Comparison of ENCODE assay signal across 20 cellular contexts in genomic region chr2:79849949-79850348, GRCh38.
DNase-seq lines count a peak whose midpoint lies in the region; ATAC-seq, FAIRE-seq and TF ChIP-seq lines count a peak whose summit lies in the region.
"Had no signal": no experiment of that assay in that cellular context is flagged by ENCODE, and none has a peak within 500 bp of the region (broad histone marks: within the 10 kb centered on the region; RNA-seq: fewer than 3 reads in every experiment).

No MANE protein-coding gene starts in this region.

- H3K27me3 Mint-ChIP-seq in neural progenitor cell (ENCODE audit: insufficient read depth, low read depth), result no peaks in the 10 kb centered on the region
- H3K27me3 Mint-ChIP-seq: B cell; CD4-positive, alpha-beta T cell had no signal

- CTCF ChIA-PET in HepG2 (lab: Yijun Ruan, JAX; ENCODE audit: low intra/inter-chr PET ratio, low total read pairs), result no interaction called here

- no peak for TF ChIP-seq EP300 in HepG2 (IDR thresholded peaks at IDR 0.05; ENCODE audit: low read depth in 2 of 2, low read length in 2 of 2)
- TF ChIP-seq EP300 in HepG2 (CRISPR knock-in tag; IDR thresholded peaks at IDR 0.05; ENCODE audit: borderline replicate concordance), result no peak

- no peaks in the 10 kb centered on the region for H3K4me1 ChIP-seq in HepG2 (ENCODE audit: insufficient read depth, low read length)
- H3K4me1 ChIP-seq in right lobe of liver, result no peaks in the 10 kb centered on the region
- peaks cover 13% of the 10 kb centered on the region for H3K4me1 ChIP-seq in neural progenitor cell
- H3K4me1 ChIP-seq: A549; BLaER1 treated with 17β-estradiol and CSF1 and Interleukin-3, amounts not matched to agents 10 nM and 100 nM; Caco-2 had no signal

- DNase-seq in HepG2 (ENCODE audit: low spot score) (no peak), right lobe of liver (no peak), NCI-H69 (lab: John Stamatoyannopoulos, UW) (peak; percentile 43), neural progenitor cell (ENCODE audit: low spot score) (no peak), T-helper 2 cell (no peak)
- no peak for DNase-seq in activated effector memory CD4-positive, alpha-beta T cell treated with anti-CD3 and anti-CD28 coated beads, Interleukin-2, amount 50 U/mL, for 16 hours
- DNase-seq: AML-193; Caco-2; Calu3; CD4-positive, alpha-beta T cell; CD8-positive, alpha-beta T cell; GF-D8 had no signal

- TF ChIP-seq POLR2A in HepG2 (IDR thresholded peaks at IDR 0.05; ENCODE audit: insufficient read depth in 1 of 2, low read depth in 2 of 2, low read length in 2 of 2), result no peak
- TF ChIP-seq POLR2A in right lobe of liver (IDR thresholded peaks at IDR 0.05), result no peak

- no peak for TF ChIP-seq RAD21 in HepG2 (CRISPR knock-in tag; IDR thresholded peaks at IDR 0.05)

- peak overlapping the region; percentile 53 for H3K27ac Mint-ChIP-seq in neural progenitor cell
- H3K27ac Mint-ChIP-seq: B cell; CD4-positive, alpha-beta T cell; CD8-positive, alpha-beta T cell had no signal

- H3K79me2 ChIP-seq in HepG2 (ENCODE audit: insufficient read depth, low read length), result no peaks in the 10 kb centered on the region
- H3K79me2 ChIP-seq in neural progenitor cell (ENCODE audit: low read depth), result no peaks in the 10 kb centered on the region

- POLR2A ChIA-PET in HepG2 (lab: Yijun Ruan, JAX), result no interaction called here

- H3K27ac ChIP-seq in HepG2 (ENCODE audit: extremely low read length, insufficient read depth, low read length), result no peak overlapping the region
- H3K27ac ChIP-seq in right lobe of liver, result no peak overlapping the region
- H3K27ac ChIP-seq in neural progenitor cell, result no peak overlapping the region
- H3K27ac ChIP-seq: 22Rv1; A549; BLaER1 treated with 17β-estradiol and CSF1 and Interleukin-3, amounts not matched to agents 10 nM and 100 nM; C4-2B had no signal

- no peak overlapping the region for H3K9ac ChIP-seq in HepG2 (ENCODE audit: insufficient read depth, low read depth, low read length)
- H3K9ac ChIP-seq in neural progenitor cell, result no peak overlapping the region
- H3K9ac ChIP-seq: BLaER1 treated with 17β-estradiol and CSF1 and Interleukin-3, amounts not matched to agents 10 nM and 100 nM had no signal

- peaks cover 15% of the 10 kb centered on the region for H3K4me1 Mint-ChIP-seq in neural progenitor cell
- H3K4me1 Mint-ChIP-seq: B cell had no signal

- H3K27me3 ChIP-seq in HepG2 (ENCODE audit: control insufficient read depth in 1 of 2, insufficient read depth in 2 of 2, low read length in 2 of 2) (no peaks in the 10 kb centered on the region; a peak in 1 of 5 replicates), right lobe of liver (no peaks in the 10 kb centered on the region), neural progenitor cell (no peaks in the 10 kb centered on the region)
- H3K27me3 ChIP-seq: BLaER1 treated with 17β-estradiol and CSF1 and Interleukin-3, amounts not matched to agents 10 nM and 100 nM had no signal

- H2AFZ ChIP-seq in HepG2 (ENCODE audit: low read length), result no peak overlapping the region
- H2AFZ ChIP-seq in neural progenitor cell (replicated peaks), result no peak overlapping the region

- no peaks in the 10 kb centered on the region for H4K20me1 ChIP-seq in HepG2 (ENCODE audit: insufficient read depth, low read length)
- H4K20me1 ChIP-seq in neural progenitor cell (ENCODE audit: low read depth), result no peaks in the 10 kb centered on the region
- H4K20me1 ChIP-seq: BLaER1 treated with 17β-estradiol and CSF1 and Interleukin-3, amounts not matched to agents 10 nM and 100 nM had no signal

- H3K36me3 Mint-ChIP-seq in neural progenitor cell, result peaks cover 5% of the 10 kb centered on the region
- H3K36me3 Mint-ChIP-seq: CD8-positive, alpha-beta T cell had no signal

- no peak overlapping the region for H3K4me2 ChIP-seq in HepG2 (ENCODE audit: low read depth, low read length)
- H3K4me2 ChIP-seq in neural progenitor cell, result no peak overlapping the region
- H3K4me2 ChIP-seq: A549; BLaER1 treated with 17β-estradiol and CSF1 and Interleukin-3, amounts not matched to agents 10 nM and 100 nM had no signal

- H3K36me3 ChIP-seq in HepG2 (replicated peaks in 1 of 2; ENCODE audit: control insufficient read depth in 1 of 2, insufficient read depth in 2 of 2, low read length in 2 of 2) (no peaks in the 10 kb centered on the region), right lobe of liver (no peaks in the 10 kb centered on the region), neural progenitor cell (no peaks in the 10 kb centered on the region)
- H3K36me3 ChIP-seq: BLaER1 treated with 17β-estradiol and CSF1 and Interleukin-3, amounts not matched to agents 10 nM and 100 nM had no signal

- no peaks in the 10 kb centered on the region for H3F3A ChIP-seq in neural progenitor cell (ENCODE audit: low read depth)

- intact Hi-C loops in HepG2 (cut with micrococcal nuclease; ENCODE audit: unreplicated experiment) (no loop called here), right lobe of liver (cut with DNase I) (no loop called here)

- BruUV-seq in HepG2 (replicated peaks; lab: Mats Ljungman, UMichigan), result no TSS peak

- TF ChIP-seq CTCF in HepG2 (CRISPR knock-in tag; IDR thresholded peaks at IDR 0.05) (no peak), right lobe of liver (IDR thresholded peaks at IDR 0.05) (no peak), neural progenitor cell (IDR thresholded peaks at IDR 0.05) (no peak)

- 7% methylated on average over 1 of the region's 1 CpG for WGBS in HepG2 (ENCODE audit: low lambda C conversion rate)
- WGBS in right lobe of liver (ENCODE audit: insufficient coverage, low coverage, low lambda C conversion rate, missing lambda C conversion rate), result 40% methylated on average over 1 of the region's 1 CpG

- no peaks in the 10 kb centered on the region for H3K9me3 Mint-ChIP-seq in neural progenitor cell

- no peak for FAIRE-seq in HepG2 (lab: Jason Lieb, UNC)
- FAIRE-seq: A549, G401.6, GM12891, GM19239 had no signal

- no peak overlapping the region for H3K4me3 Mint-ChIP-seq in neural progenitor cell
- H3K4me3 Mint-ChIP-seq: B cell; CD4-positive, alpha-beta T cell; CD8-positive, alpha-beta T cell had no signal

- H3K9me3 ChIP-seq in HepG2 (ENCODE audit: low read length) (no peaks in the 10 kb centered on the region), right lobe of liver (no peaks in the 10 kb centered on the region), neural progenitor cell (ENCODE audit: low read depth) (no peaks in the 10 kb centered on the region)
- H3K9me3 ChIP-seq: BLaER1 treated with 17β-estradiol and CSF1 and Interleukin-3, amounts not matched to agents 10 nM and 100 nM; Caco-2 had no signal

- in situ Hi-C loops in HepG2 (cut with HindIII; ENCODE audit: extremely low pct_ligation_motif_present, low pct_unique_long_range_greater_than_20kb), result no loop called here

- ATAC-seq in HepG2 (no peak), right lobe of liver (no peak)
- ATAC-seq: A549; CD8-positive, alpha-beta T cell had no signal

- H3K4me3 ChIP-seq in HepG2 (replicated peaks in 1 of 3; ENCODE audit: insufficient read depth in 1 of 3, low read depth in 2 of 3, low read length in 3 of 3) (no peak overlapping the region), right lobe of liver (no peak overlapping the region), neural progenitor cell (no peak overlapping the region)
- H3K4me3 ChIP-seq: A549; BLaER1 treated with 17β-estradiol and CSF1 and Interleukin-3, amounts not matched to agents 10 nM and 100 nM had no signal

TF ChIP-seq in HepG2, 621 proteins besides CTCF, POLR2A, EP300 and RAD21:
- peak; percentile 79 for TF ChIP-seq PCBP2 (optimal IDR thresholded peaks at IDR 0.05; ENCODE audit: low read depth, low read length, poor library complexity, severe bottlenecking)
- TF ChIP-seq MTA1 (CRISPR knock-in tag; IDR thresholded peaks at IDR 0.05; ENCODE audit: borderline replicate concordance), result no peak
- TF ChIP-seq HNRNPK (IDR thresholded peaks at IDR 0.05; ENCODE audit: low read depth, low read length, poor library complexity, severe bottlenecking), result peak; percentile 74
